Comparison of ENCODE assay signal across 2 cellular contexts in the genomic region with DNA sequence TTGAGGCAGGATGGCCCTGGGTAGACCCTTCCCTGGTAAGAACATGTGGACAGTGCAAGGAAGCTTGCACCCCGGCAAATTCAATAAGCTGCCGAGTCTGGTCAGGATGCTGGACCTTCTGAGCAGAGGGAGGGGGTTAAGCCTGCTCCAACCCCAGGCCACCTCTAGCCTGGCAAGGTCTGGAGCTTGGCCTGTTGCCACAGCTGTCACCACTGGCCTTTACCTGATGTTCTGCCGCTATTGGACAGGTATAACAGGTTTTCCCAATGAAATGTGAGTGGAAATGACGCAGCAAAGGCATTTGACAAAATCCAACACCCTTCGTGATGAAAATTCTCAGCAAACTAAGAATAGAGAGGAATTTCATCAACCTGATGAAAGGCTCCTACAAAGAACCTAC.
TF ChIP-seq lines count a peak whose summit lies in the region.

No MANE protein-coding gene starts in this region.

TF ChIP-seq in SK-N-SH, 30 proteins besides CTCF, POLR2A, EP300 and RAD21 (continued from another document):
- TF ChIP-seq, protein P1, sequence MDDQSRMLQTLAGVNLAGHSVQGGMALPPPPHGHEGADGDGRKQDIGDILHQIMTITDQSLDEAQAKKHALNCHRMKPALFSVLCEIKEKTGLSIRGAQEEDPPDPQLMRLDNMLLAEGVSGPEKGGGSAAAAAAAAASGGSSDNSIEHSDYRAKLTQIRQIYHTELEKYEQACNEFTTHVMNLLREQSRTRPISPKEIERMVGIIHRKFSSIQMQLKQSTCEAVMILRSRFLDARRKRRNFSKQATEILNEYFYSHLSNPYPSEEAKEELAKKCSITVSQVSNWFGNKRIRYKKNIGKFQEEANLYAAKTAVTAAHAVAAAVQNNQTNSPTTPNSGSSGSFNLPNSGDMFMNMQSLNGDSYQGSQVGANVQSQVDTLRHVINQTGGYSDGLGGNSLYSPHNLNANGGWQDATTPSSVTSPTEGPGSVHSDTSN (IDR thresholded peaks at IDR 0.05) = no peak
- TF ChIP-seq GATA2 (CRISPR knock-in tag; IDR thresholded peaks at IDR 0.05) (no peak), JUND (IDR thresholded peaks at IDR 0.05) (no peak), TCF12 (IDR thresholded peaks at IDR 0.05) (no peak), MXI1 (IDR thresholded peaks at IDR 0.05; ENCODE audit: low read depth, low read length) (no peak)

TF ChIP-seq in SK-N-SH treated with all-trans-retinoic acid at 6 μM for 48 hours, 23 proteins besides CTCF, POLR2A, EP300 and RAD21 (continued from another document):
- TF ChIP-seq, protein P2, sequence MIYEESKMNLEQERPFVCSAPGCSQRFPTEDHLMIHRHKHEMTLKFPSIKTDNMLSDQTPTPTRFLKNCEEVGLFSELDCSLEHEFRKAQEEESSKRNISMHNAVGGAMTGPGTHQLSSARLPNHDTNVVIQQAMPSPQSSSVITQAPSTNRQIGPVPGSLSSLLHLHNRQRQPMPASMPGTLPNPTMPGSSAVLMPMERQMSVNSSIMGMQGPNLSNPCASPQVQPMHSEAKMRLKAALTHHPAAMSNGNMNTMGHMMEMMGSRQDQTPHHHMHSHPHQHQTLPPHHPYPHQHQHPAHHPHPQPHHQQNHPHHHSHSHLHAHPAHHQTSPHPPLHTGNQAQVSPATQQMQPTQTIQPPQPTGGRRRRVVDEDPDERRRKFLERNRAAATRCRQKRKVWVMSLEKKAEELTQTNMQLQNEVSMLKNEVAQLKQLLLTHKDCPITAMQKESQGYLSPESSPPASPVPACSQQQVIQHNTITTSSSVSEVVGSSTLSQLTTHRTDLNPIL (CRISPR knock-in tag; IDR thresholded peaks at IDR 0.05; ENCODE audit: low read depth) = no peak
- TF ChIP-seq CSDC2 (CRISPR knock-in tag; IDR thresholded peaks at IDR 0.05) (no peak), TCF4 (CRISPR knock-in tag; IDR thresholded peaks at IDR 0.05; ENCODE audit: borderline replicate concordance) (no peak)
- TF ChIP-seq, protein P3, sequence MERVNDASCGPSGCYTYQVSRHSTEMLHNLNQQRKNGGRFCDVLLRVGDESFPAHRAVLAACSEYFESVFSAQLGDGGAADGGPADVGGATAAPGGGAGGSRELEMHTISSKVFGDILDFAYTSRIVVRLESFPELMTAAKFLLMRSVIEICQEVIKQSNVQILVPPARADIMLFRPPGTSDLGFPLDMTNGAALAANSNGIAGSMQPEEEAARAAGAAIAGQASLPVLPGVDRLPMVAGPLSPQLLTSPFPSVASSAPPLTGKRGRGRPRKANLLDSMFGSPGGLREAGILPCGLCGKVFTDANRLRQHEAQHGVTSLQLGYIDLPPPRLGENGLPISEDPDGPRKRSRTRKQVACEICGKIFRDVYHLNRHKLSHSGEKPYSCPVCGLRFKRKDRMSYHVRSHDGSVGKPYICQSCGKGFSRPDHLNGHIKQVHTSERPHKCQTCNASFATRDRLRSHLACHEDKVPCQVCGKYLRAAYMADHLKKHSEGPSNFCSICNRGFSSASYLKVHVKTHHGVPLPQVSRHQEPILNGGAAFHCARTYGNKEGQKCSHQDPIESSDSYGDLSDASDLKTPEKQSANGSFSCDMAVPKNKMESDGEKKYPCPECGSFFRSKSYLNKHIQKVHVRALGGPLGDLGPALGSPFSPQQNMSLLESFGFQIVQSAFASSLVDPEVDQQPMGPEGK (CRISPR knock-in tag; IDR thresholded peaks at IDR 0.05; ENCODE audit: borderline replicate concordance) = no peak
